In genomic region chr17:66481259-66481658, GRCh38 we compare ENCODE assay signal across 23 cellular contexts.
DNase-seq lines count a peak whose midpoint lies in the region; ATAC-seq and TF ChIP-seq lines count a peak whose summit lies in the region.
"Had no signal": no experiment of that assay in that cellular context is flagged by ENCODE, and none has a peak within 500 bp of the region (broad histone marks: within the 10 kb centered on the region; RNA-seq: fewer than 3 reads in every experiment).

No MANE protein-coding gene starts in this region.

- ATAC-seq in WTC11 (peak; percentile 22; the same call in 1 of the 2 replicates), sciatic nerve (peak; percentile 36), left lung (no peak)
- ATAC-seq: GM12878, PC-3, SK-N-SH treated with all-trans-retinoic acid at 6 μM for 48 hours had no signal

- no TSS peak for BruUV-seq in PC-9 (replicated peaks; lab: Mats Ljungman, UMichigan)

- no peaks in the 10 kb centered on the region for H3K4me1 ChIP-seq in PC-9 (replicated peaks; ENCODE audit: insufficient read depth)
- H3K4me1 ChIP-seq in left lung = peaks cover 0 to 9% of the 10 kb centered on the region in 2 donors
- H3K4me1 ChIP-seq in uterus = no peaks in the 10 kb centered on the region

- peak overlapping the region; percentile 35 for H3K27ac ChIP-seq in HL-60 (replicated peaks)
- no peak overlapping the region for H3K27ac ChIP-seq in PC-9
- no peak overlapping the region for H3K27ac ChIP-seq in left lung
- no peak overlapping the region for H3K27ac ChIP-seq in uterus
- H3K27ac ChIP-seq: RWPE1 had no signal

- H3K4me3 ChIP-seq in HL-60 (replicated peaks; ENCODE audit: insufficient read depth, low read length) = no peak overlapping the region
- no peak overlapping the region for H3K4me3 ChIP-seq in PC-9
- H3K4me3 ChIP-seq in left lung = no peak overlapping the region
- H3K4me3 ChIP-seq in uterus = no peak overlapping the region
- H3K4me3 ChIP-seq: GM12878, HAP-1 had no signal

- H3K9me3 Mint-ChIP-seq in WTC11 = peaks cover 10% of the 10 kb centered on the region

- H3K4me1 Mint-ChIP-seq in WTC11 = peaks cover 43% of the 10 kb centered on the region

- CTCF ChIA-PET in WTC11 (lab: Charles Lee) (interaction anchor here (0.6 to 1.8 kb wide), 7 partner anchors 10 to 280 kb away, joined by 3 to 8 read pairs (median 4); no protein-coding TSS in a partner anchor), PC-9 (lab: Charles Lee) (no interaction called here)

- H3K79me2 ChIP-seq in PC-9 (ENCODE audit: low read depth) = peaks cover under 1% of the 10 kb centered on the region; the same call in 1 of the 2 replicates

- H3K9me3 ChIP-seq in PC-9 (ENCODE audit: insufficient read depth, low read depth) = no peaks in the 10 kb centered on the region
- no peaks in the 10 kb centered on the region for H3K9me3 ChIP-seq in left lung
- H3K9me3 ChIP-seq in uterus = no peaks in the 10 kb centered on the region
- H3K9me3 ChIP-seq: HAP-1 had no signal

- H3K27me3 Mint-ChIP-seq in WTC11 (ENCODE audit: low read depth) = no peaks in the 10 kb centered on the region
- H3K27me3 Mint-ChIP-seq: CD4-positive, CD25-positive, alpha-beta regulatory T cell had no signal

- no peak overlapping the region for H3K4me2 ChIP-seq in PC-9

- no peak for TF ChIP-seq POLR2A in uterus (IDR thresholded peaks at IDR 0.05)

- no peak overlapping the region for H2AFZ ChIP-seq in PC-9

- no peaks in the 10 kb centered on the region for H3K27me3 ChIP-seq in HL-60 (ENCODE audit: insufficient read depth, poor library complexity, severe bottlenecking)
- H3K27me3 ChIP-seq in PC-9 (ENCODE audit: insufficient read depth, low read depth) = no peaks in the 10 kb centered on the region
- no peaks in the 10 kb centered on the region for H3K27me3 ChIP-seq in left lung
- no peaks in the 10 kb centered on the region for H3K27me3 ChIP-seq in uterus

- no peaks in the 10 kb centered on the region for H3F3A ChIP-seq in PC-9 (ENCODE audit: insufficient read depth, low read depth)

- intact Hi-C loops in sciatic nerve (cut with DNase I) = no loop called here
- intact Hi-C loops in PC-9 (cut with micrococcal nuclease; ENCODE audit: unreplicated experiment) = no loop called here
- intact Hi-C loops in left lung (cut with DNase I) = no loop called here
- intact Hi-C loops in uterus (cut with DNase I; ENCODE audit: low total_unique reads) = no loop called here

- POLR2A ChIA-PET in WTC11 (lab: Charles Lee) (no interaction called here), PC-9 (lab: Charles Lee; ENCODE audit: unreplicated experiment) (no interaction called here)

- TF ChIP-seq CTCF in HL-60 (IDR thresholded peaks at IDR 0.05; ENCODE audit: insufficient read depth, low read length) (no peak), WTC11 (IDR thresholded peaks at IDR 0.05) (no peak), PC-9 (conservative IDR thresholded peaks at IDR 0.05) (no peak), left lung (IDR thresholded peaks at IDR 0.05) (no peak), uterus (IDR thresholded peaks at IDR 0.05) (no peak)

- H3K36me3 Mint-ChIP-seq in WTC11 = peaks cover 5% of the 10 kb centered on the region; the same call in 1 of the 2 replicates

- H4K20me1 ChIP-seq in PC-9 (ENCODE audit: insufficient read depth) = no peaks in the 10 kb centered on the region

- H3K27ac Mint-ChIP-seq in WTC11 = no peak overlapping the region
- H3K27ac Mint-ChIP-seq: CD4-positive, CD25-positive, alpha-beta regulatory T cell had no signal

- DNase-seq in NOMO-1 treated with DMSO at 0.1 percent for 48 hours (lab: John Stamatoyannopoulos, UW; ENCODE audit: unreplicated experiment) (peak; percentile 7), NOMO-1 treated with dmso at 0.1 percent for 144 hours (lab: John Stamatoyannopoulos, UW; ENCODE audit: unreplicated experiment) (no peak), HL-60 (ENCODE audit: low read depth in 1 of 2, low spot score in 1 of 2) (peak in 1 of 2 experiments; percentile 54), WTC11 (ENCODE audit: low spot score) (no peak), sciatic nerve (ENCODE audit: low spot score) (no peak), PC-9 (no peak), left lung (no peak), uterus (no peak)
- DNase-seq: 8988T; CD4-positive, CD25-positive, alpha-beta regulatory T cell; KG1; NCI-H1092; NCI-H1436 treated with DMSO at 0.1 percent for 48 hours; NCI-H2029 treated with DMSO at 0.1 percent for 48 hours; NCI-H2171 treated with DMSO at 0.1 percent for 48 hours; NCI-H446; NK-92 treated with Interleukin-12 subunit alpha and Interleukin-12 subunit beta, amount 100 ng/mL, for 24 hours; PC-3; SIG-M5 had no signal

- H3K9me2 ChIP-seq in PC-9 (ENCODE audit: insufficient read depth) = no peaks in the 10 kb centered on the region

- no peak overlapping the region for H3K4me3 Mint-ChIP-seq in WTC11
- H3K4me3 Mint-ChIP-seq: CD4-positive, CD25-positive, alpha-beta regulatory T cell had no signal

- no peaks in the 10 kb centered on the region for H3K36me3 ChIP-seq in PC-9 (ENCODE audit: low read depth)
- H3K36me3 ChIP-seq in left lung = no peaks in the 10 kb centered on the region
- H3K36me3 ChIP-seq in uterus = no peaks in the 10 kb centered on the region
- H3K36me3 ChIP-seq: HAP-1 had no signal

TF ChIP-seq in WTC11, 78 proteins besides CTCF, POLR2A, EP300 and RAD21 (continues in another document):
- TF ChIP-seq E2F1 (CRISPR knock-in tag; IDR thresholded peaks at IDR 0.05) = no peak
- TF ChIP-seq ZMAT4 (CRISPR knock-in tag; IDR thresholded peaks at IDR 0.05) = no peak
- TF ChIP-seq MLX (CRISPR knock-in tag; IDR thresholded peaks at IDR 0.05) = no peak
- TF ChIP-seq FOXP4 (CRISPR knock-in tag; IDR thresholded peaks at IDR 0.05) = no peak
- TF ChIP-seq ETV6 (CRISPR knock-in tag; IDR thresholded peaks at IDR 0.05) = no peak
- no peak for TF ChIP-seq ZNF512 (CRISPR knock-in tag; IDR thresholded peaks at IDR 0.05; ENCODE audit: borderline replicate concordance)
- no peak for TF ChIP-seq ATF1 (CRISPR knock-in tag; IDR thresholded peaks at IDR 0.05)
- TF ChIP-seq ZNF396 (CRISPR knock-in tag; IDR thresholded peaks at IDR 0.05; ENCODE audit: borderline replicate concordance) = no peak
